In the genomic region with DNA sequence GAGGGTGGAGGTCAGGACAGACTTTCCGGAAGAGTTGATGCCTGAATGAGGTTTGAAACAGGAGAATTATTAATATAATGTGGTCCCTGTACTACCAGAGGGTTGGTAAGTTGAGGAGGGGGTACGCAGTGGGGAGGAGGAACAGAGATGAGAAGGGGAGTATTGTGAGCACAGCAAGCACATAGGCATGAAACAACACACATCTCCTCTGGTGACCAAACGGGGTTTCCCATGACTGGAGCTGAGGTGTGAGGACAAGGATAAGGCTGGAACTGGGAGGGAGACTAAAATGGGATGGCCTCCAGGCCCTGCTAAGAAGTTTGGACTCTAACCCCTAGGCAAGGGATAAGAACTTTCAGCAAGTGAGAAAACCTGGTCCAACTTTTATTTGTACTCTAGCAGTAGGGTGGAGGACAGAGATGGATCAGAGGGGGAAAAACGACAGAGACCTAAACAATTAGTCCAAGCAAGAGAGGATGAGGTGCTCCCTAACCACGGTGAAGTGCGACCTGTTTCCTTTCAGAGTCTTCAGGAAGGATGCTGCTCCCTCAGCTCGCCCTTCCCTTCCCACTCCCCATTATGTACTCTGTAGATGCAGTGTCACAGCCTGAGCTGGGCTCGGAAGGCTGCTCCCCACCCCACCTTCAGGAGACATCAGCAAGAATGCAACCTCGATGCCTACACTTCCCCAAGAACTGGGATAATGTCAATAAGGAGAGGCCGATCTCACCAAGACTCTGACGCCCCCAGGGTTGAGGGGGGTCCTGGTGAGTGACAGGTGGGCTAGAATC, we compare ENCODE assay signal across 14 cellular contexts. TPM values are rescaled to one million over a fixed set of nuclear protein-coding genes. Genes with fewer than 3 reads are reported as not detected.
A peak's percentile ranks its signal among the peaks of the same experiment; 100 is the strongest.
DNase-seq lines count a peak whose midpoint lies in the region; ATAC-seq lines count a peak whose summit lies in the region.
"Had no signal": no experiment of that assay in that cellular context is flagged by ENCODE, and none has a peak within 500 bp of the region (broad histone marks: within the 10 kb centered on the region; RNA-seq: fewer than 3 reads in every experiment).

No MANE protein-coding gene starts in this region.

- no peaks in the 10 kb centered on the region for H3K79me2 ChIP-seq in Karpas-422 (ENCODE audit: low read length)

- H3K27ac ChIP-seq in Karpas-422 (ENCODE audit: low read length): no peak overlapping the region

- no peaks in the 10 kb centered on the region for H3K9me3 Mint-ChIP-seq in activated CD8-positive, alpha-beta memory T cell treated with anti-CD3 and anti-CD28 coated beads, Interleukin-2, amount 10 ng/mL, durations not matched to agents 7 days and 5 days (ENCODE audit: low read depth)
- H3K9me3 Mint-ChIP-seq: CD4-positive, alpha-beta T cell had no signal

- no peaks in the 10 kb centered on the region for H3K36me3 ChIP-seq in Karpas-422 (ENCODE audit: insufficient read depth, low read length)

- H3K27me3 ChIP-seq in Karpas-422 (ENCODE audit: low read length): peaks cover 4% of the 10 kb centered on the region; the same call in 1 of the 2 replicates

- H3K9me2 ChIP-seq in Karpas-422 (replicated peaks; ENCODE audit: insufficient read depth, low read length): no peaks in the 10 kb centered on the region

- H2AFZ ChIP-seq in Karpas-422 (ENCODE audit: low read length): no peak overlapping the region

- H3K9ac ChIP-seq in Karpas-422 (ENCODE audit: low read length): no peak overlapping the region

- H3K9me3 ChIP-seq in Karpas-422 (ENCODE audit: low read length): no peaks in the 10 kb centered on the region

- no peaks in the 10 kb centered on the region for H3K36me3 Mint-ChIP-seq in activated CD8-positive, alpha-beta memory T cell treated with anti-CD3 and anti-CD28 coated beads, Interleukin-2, amount 10 ng/mL, durations not matched to agents 7 days and 5 days

- H3K4me3 ChIP-seq in Karpas-422 (ENCODE audit: low read length): no peak overlapping the region

- peak; percentile 44 for DNase-seq in activated CD8-positive, alpha-beta memory T cell treated with anti-CD3 and anti-CD28 coated beads for 24 hours
- no peak for DNase-seq in activated CD8-positive, alpha-beta memory T cell treated with anti-CD3 and anti-CD28 coated beads, Interleukin-2, amount 10 ng/mL, durations not matched to agents 7 days and 5 days
- DNase-seq in Karpas-422: peak; percentile 66
- no peak for DNase-seq in left lobe of liver (ENCODE audit: low spot score)
- DNase-seq in GM19238 (ENCODE audit: insufficient read length, low spot score): no peak
- DNase-seq: 8988T; Calu3; CD4-positive, alpha-beta T cell; DMS 273 treated with DMSO at 0.1 percent for 48 hours; HCEC 1CT had no signal

- peaks cover 33% of the 10 kb centered on the region for H3K4me1 ChIP-seq in Karpas-422 (ENCODE audit: low read length)

- no peak for ATAC-seq in activated CD8-positive, alpha-beta memory T cell treated with anti-CD3 and anti-CD28 coated beads, Interleukin-2, amount 10 ng/mL, durations not matched to agents 7 days and 5 days
- peak; percentile 17 for ATAC-seq in left lobe of liver
- ATAC-seq in HG02970 (IDR thresholded peaks at IDR 0.05; ENCODE audit: low FRiP score, unreplicated experiment): no peak
- ATAC-seq in HG02981 (IDR thresholded peaks at IDR 0.05; ENCODE audit: unreplicated experiment): no peak

- peaks cover 70% of the 10 kb centered on the region for H4K20me1 ChIP-seq in Karpas-422 (ENCODE audit: insufficient read depth, low read depth, low read length)

- no peak overlapping the region for H3K27ac Mint-ChIP-seq in activated CD8-positive, alpha-beta memory T cell treated with anti-CD3 and anti-CD28 coated beads, Interleukin-2, amount 10 ng/mL, durations not matched to agents 7 days and 5 days
- H3K27ac Mint-ChIP-seq: B cell; CD4-positive, alpha-beta T cell had no signal

- no peak overlapping the region for H3K4me3 Mint-ChIP-seq in activated CD8-positive, alpha-beta memory T cell treated with anti-CD3 and anti-CD28 coated beads, Interleukin-2, amount 10 ng/mL, durations not matched to agents 7 days and 5 days
- H3K4me3 Mint-ChIP-seq: B cell; CD4-positive, alpha-beta T cell had no signal

- peaks cover 6% of the 10 kb centered on the region for H3K27me3 Mint-ChIP-seq in activated CD8-positive, alpha-beta memory T cell treated with anti-CD3 and anti-CD28 coated beads, Interleukin-2, amount 10 ng/mL, durations not matched to agents 7 days and 5 days

- no peaks in the 10 kb centered on the region for H3K4me1 Mint-ChIP-seq in activated CD8-positive, alpha-beta memory T cell treated with anti-CD3 and anti-CD28 coated beads, Interleukin-2, amount 10 ng/mL, durations not matched to agents 7 days and 5 days

- CTCF ChIA-PET in activated CD8-positive, alpha-beta memory T cell treated with anti-CD3 and anti-CD28 coated beads, Interleukin-2, amount 10 ng/mL, durations not matched to agents 7 days and 5 days (lab: Charles Lee): interaction anchor here (1.7 kb wide), 1 partner anchor 11 kb away, joined by 3 read pairs; no protein-coding TSS in a partner anchor

- no peak overlapping the region for H3K4me2 ChIP-seq in Karpas-422 (ENCODE audit: low read depth, low read length, poor library complexity, severe bottlenecking)

RNA-seq across cellular contexts. Expression of a gene that starts 59.2 kb away (rescaled TPM):
- under 1 TPM in 1 of 2 experiments, not detected in 1; 0.30 TPM for total RNA-seq in activated CD8-positive, alpha-beta memory T cell treated with anti-CD3 and anti-CD28 coated beads, Interleukin-2, amount 10 ng/mL, durations not matched to agents 7 days and 5 days
- total RNA-seq in Karpas-422 (2014; rRNA removed; shearing (Covaris generic); ENCODE audit: low replicate concordance): not detected in 2 replicates
- total RNA-seq in left lobe of liver: not detected
- total RNA-seq: B cell; Calu3; CD4-positive, alpha-beta T cell; Daoy had no signal

Comparison
In these comparisons a context has a peak if more than half of its experiments do, and no peak if none do; other contexts are left out.
1. DNase-seq: peak in activated CD8-positive, alpha-beta memory T cell treated with anti-CD3 and anti-CD28 coated beads for 24 hours (single experiment) and Karpas-422 (single experiment); none in activated CD8-positive, alpha-beta memory T cell treated with anti-CD3 and anti-CD28 coated beads, Interleukin-2, amount 10 ng/mL, durations not matched to agents 7 days and 5 days (single experiment), left lobe of liver (single experiment) and GM19238 (single experiment).